ENCODE assay signal across 1 cellular context in genomic region chr5:159907689-159908088, GRCh38.
TF ChIP-seq lines count a peak whose summit lies in the region.

No MANE protein-coding gene starts in this region.

TF ChIP-seq in GM23338, 12 proteins besides CTCF, POLR2A, EP300 and RAD21 (continued from another document):
- TF ChIP-seq, protein P1, sequence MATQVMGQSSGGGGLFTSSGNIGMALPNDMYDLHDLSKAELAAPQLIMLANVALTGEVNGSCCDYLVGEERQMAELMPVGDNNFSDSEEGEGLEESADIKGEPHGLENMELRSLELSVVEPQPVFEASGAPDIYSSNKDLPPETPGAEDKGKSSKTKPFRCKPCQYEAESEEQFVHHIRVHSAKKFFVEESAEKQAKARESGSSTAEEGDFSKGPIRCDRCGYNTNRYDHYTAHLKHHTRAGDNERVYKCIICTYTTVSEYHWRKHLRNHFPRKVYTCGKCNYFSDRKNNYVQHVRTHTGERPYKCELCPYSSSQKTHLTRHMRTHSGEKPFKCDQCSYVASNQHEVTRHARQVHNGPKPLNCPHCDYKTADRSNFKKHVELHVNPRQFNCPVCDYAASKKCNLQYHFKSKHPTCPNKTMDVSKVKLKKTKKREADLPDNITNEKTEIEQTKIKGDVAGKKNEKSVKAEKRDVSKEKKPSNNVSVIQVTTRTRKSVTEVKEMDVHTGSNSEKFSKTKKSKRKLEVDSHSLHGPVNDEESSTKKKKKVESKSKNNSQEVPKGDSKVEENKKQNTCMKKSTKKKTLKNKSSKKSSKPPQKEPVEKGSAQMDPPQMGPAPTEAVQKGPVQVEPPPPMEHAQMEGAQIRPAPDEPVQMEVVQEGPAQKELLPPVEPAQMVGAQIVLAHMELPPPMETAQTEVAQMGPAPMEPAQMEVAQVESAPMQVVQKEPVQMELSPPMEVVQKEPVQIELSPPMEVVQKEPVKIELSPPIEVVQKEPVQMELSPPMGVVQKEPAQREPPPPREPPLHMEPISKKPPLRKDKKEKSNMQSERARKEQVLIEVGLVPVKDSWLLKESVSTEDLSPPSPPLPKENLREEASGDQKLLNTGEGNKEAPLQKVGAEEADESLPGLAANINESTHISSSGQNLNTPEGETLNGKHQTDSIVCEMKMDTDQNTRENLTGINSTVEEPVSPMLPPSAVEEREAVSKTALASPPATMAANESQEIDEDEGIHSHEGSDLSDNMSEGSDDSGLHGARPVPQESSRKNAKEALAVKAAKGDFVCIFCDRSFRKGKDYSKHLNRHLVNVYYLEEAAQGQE (IDR thresholded peaks at IDR 0.05; ENCODE audit: unreplicated experiment): no peak
- no peak for TF ChIP-seq POLR2AphosphoS5 (IDR thresholded peaks at IDR 0.05; ENCODE audit: low read depth)
- no peak for TF ChIP-seq EZH2phosphoT487 (IDR thresholded peaks at IDR 0.05; ENCODE audit: unreplicated experiment)
- TF ChIP-seq, protein P2, sequence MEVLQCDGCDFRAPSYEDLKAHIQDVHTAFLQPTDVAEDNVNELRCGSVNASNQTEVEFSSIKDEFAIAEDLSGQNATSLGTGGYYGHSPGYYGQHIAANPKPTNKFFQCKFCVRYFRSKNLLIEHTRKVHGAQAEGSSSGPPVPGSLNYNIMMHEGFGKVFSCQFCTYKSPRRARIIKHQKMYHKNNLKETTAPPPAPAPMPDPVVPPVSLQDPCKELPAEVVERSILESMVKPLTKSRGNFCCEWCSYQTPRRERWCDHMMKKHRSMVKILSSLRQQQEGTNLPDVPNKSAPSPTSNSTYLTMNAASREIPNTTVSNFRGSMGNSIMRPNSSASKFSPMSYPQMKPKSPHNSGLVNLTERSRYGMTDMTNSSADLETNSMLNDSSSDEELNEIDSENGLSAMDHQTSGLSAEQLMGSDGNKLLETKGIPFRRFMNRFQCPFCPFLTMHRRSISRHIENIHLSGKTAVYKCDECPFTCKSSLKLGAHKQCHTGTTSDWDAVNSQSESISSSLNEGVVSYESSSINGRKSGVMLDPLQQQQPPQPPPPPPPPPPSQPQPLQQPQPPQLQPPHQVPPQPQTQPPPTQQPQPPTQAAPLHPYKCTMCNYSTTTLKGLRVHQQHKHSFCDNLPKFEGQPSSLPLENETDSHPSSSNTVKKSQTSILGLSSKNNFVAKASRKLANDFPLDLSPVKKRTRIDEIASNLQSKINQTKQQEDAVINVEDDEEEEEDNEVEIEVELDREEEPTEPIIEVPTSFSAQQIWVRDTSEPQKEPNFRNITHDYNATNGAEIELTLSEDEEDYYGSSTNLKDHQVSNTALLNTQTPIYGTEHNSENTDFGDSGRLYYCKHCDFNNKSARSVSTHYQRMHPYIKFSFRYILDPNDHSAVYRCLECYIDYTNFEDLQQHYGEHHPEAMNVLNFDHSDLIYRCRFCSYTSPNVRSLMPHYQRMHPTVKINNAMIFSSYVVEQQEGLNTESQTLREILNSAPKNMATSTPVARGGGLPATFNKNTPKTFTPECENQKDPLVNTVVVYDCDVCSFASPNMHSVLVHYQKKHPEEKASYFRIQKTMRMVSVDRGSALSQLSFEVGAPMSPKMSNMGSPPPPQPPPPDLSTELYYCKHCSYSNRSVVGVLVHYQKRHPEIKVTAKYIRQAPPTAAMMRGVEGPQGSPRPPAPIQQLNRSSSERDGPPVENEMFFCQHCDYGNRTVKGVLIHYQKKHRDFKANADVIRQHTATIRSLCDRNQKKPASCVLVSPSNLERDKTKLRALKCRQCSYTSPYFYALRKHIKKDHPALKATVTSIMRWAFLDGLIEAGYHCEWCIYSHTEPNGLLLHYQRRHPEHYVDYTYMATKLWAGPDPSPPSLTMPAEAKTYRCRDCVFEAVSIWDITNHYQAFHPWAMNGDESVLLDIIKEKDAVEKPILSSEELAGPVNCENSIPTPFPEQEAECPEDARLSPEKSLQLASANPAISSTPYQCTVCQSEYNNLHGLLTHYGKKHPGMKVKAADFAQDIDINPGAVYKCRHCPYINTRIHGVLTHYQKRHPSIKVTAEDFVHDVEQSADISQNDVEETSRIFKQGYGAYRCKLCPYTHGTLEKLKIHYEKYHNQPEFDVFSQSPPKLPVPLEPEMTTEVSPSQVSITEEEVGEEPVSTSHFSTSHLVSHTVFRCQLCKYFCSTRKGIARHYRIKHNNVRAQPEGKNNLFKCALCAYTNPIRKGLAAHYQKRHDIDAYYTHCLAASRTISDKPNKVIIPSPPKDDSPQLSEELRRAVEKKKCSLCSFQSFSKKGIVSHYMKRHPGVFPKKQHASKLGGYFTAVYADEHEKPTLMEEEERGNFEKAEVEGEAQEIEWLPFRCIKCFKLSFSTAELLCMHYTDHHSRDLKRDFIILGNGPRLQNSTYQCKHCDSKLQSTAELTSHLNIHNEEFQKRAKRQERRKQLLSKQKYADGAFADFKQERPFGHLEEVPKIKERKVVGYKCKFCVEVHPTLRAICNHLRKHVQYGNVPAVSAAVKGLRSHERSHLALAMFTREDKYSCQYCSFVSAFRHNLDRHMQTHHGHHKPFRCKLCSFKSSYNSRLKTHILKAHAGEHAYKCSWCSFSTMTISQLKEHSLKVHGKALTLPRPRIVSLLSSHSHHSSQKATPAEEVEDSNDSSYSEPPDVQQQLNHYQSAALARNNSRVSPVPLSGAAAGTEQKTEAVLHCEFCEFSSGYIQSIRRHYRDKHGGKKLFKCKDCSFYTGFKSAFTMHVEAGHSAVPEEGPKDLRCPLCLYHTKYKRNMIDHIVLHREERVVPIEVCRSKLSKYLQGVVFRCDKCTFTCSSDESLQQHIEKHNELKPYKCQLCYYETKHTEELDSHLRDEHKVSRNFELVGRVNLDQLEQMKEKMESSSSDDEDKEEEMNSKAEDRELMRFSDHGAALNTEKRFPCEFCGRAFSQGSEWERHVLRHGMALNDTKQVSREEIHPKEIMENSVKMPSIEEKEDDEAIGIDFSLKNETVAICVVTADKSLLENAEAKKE (CRISPR knock-in tag; IDR thresholded peaks at IDR 0.05): no peak
TF ChIP-seq in GM23338: peak in this region for 0.
